Comparison of ENCODE assay signal across 9 cellular contexts in genomic region chr15:59686389-59686788, GRCh38. TPM values are rescaled to one million over a fixed set of nuclear protein-coding genes. Genes with fewer than 3 reads are reported as not detected.
DNase-seq lines count a peak whose midpoint lies in the region; ATAC-seq and TF ChIP-seq lines count a peak whose summit lies in the region.
"Had no signal": no experiment of that assay in that cellular context is flagged by ENCODE, and none has a peak within 500 bp of the region (broad histone marks: within the 10 kb centered on the region; RNA-seq: fewer than 3 reads in every experiment).

No MANE protein-coding gene starts in this region.

- POLR2A ChIA-PET in CD4-positive, alpha-beta memory T cell (lab: Charles Lee; ENCODE audit: partially characterized antibody) = no interaction called here
- POLR2A ChIA-PET in activated CD8-positive, alpha-beta T cell treated with anti-CD3 and anti-CD28 coated beads for 36 hours (lab: Charles Lee) = interaction anchor here (0.7 kb wide), 1 partner anchor 701 kb away, joined by 3 read pairs; no protein-coding TSS in a partner anchor

- H3K27me3 Mint-ChIP-seq in CD4-positive, alpha-beta memory T cell = no peaks in the 10 kb centered on the region
- no peaks in the 10 kb centered on the region for H3K27me3 Mint-ChIP-seq in activated CD8-positive, alpha-beta T cell treated with anti-CD3 and anti-CD28 coated beads for 36 hours

- TF ChIP-seq CTCF in activated CD8-positive, alpha-beta T cell treated with anti-CD3 and anti-CD28 coated beads for 36 hours (IDR thresholded peaks at IDR 0.05) = no peak

- DNase-seq in CD4-positive, alpha-beta memory T cell = no peak
- no peak for DNase-seq in activated CD8-positive, alpha-beta T cell treated with anti-CD3 and anti-CD28 coated beads for 36 hours
- DNase-seq in MG63 (no peak), HAP-1 (ENCODE audit: low spot score in 2 of 2) (no peak), ecto neural progenitor cell (ENCODE audit: low spot score) (no peak), SJCRH30 (no peak)
- DNase-seq: NCI-H82 had no signal

- H3K9me3 ChIP-seq in CD4-positive, alpha-beta memory T cell (ENCODE audit: control insufficient read depth in 1 of 2, low read length in 2 of 2) = no peaks in the 10 kb centered on the region
- H3K9me3 ChIP-seq in mononuclear cell (ENCODE audit: low read depth, low read length) (no peaks in the 10 kb centered on the region), MG63 (no peaks in the 10 kb centered on the region), HAP-1 (no peaks in the 10 kb centered on the region), SJCRH30 (replicated peaks) (no peaks in the 10 kb centered on the region)

- H3K4me3 ChIP-seq in CD4-positive, alpha-beta memory T cell (ENCODE audit: low read length in 2 of 2) = no peak overlapping the region
- H3K4me3 ChIP-seq in mononuclear cell (ENCODE audit: low read length) = peak overlapping the region; percentile 4
- H3K4me3 ChIP-seq in MG63 = no peak overlapping the region
- H3K4me3 ChIP-seq in HAP-1 = no peak overlapping the region
- no peak overlapping the region for H3K4me3 ChIP-seq in SJCRH30

- H3K4me3 Mint-ChIP-seq in CD4-positive, alpha-beta memory T cell = peak overlapping the region; percentile 31 to 76 (median 46)
- H3K4me3 Mint-ChIP-seq in activated CD8-positive, alpha-beta T cell treated with anti-CD3 and anti-CD28 coated beads for 36 hours = peak overlapping the region; percentile 46

- intact Hi-C loops in CD4-positive, alpha-beta memory T cell (cut with micrococcal nuclease) = loop anchor here (5.0 to 10.0 kb wide), 3 partner anchors 116 to 702 kb away; partner anchors contain the start of gene RNF111
- intact Hi-C loops in activated CD8-positive, alpha-beta T cell treated with anti-CD3 and anti-CD28 coated beads for 36 hours (cut with micrococcal nuclease) = no loop called here

- in situ Hi-C loops in HAP-1 (cut with MboI; ENCODE audit: low sequenced_read_pairs) = no loop called here

- no peaks in the 10 kb centered on the region for H3K9me3 Mint-ChIP-seq in CD4-positive, alpha-beta memory T cell
- H3K9me3 Mint-ChIP-seq in activated CD8-positive, alpha-beta T cell treated with anti-CD3 and anti-CD28 coated beads for 36 hours = no peaks in the 10 kb centered on the region

- peak; percentile 15 for ATAC-seq in GM21825 (IDR thresholded peaks at IDR 0.05; ENCODE audit: unreplicated experiment)
- ATAC-seq in activated CD8-positive, alpha-beta T cell treated with anti-CD3 and anti-CD28 coated beads for 36 hours = no peak

- peaks cover 57% of the 10 kb centered on the region for H3K4me1 ChIP-seq in CD4-positive, alpha-beta memory T cell (ENCODE audit: insufficient read depth, low read length)
- H3K4me1 ChIP-seq in mononuclear cell (ENCODE audit: insufficient read depth, low read length) = peaks cover 46% of the 10 kb centered on the region
- no peaks in the 10 kb centered on the region; the same call in none of the 2 replicates for H3K4me1 ChIP-seq in HAP-1
- H3K4me1 ChIP-seq in SJCRH30 = no peaks in the 10 kb centered on the region

- peak overlapping the region in 5 of 7 donors; percentile 22 to 89 (median 36) for H3K27ac Mint-ChIP-seq in CD4-positive, alpha-beta memory T cell
- H3K27ac Mint-ChIP-seq in activated CD8-positive, alpha-beta T cell treated with anti-CD3 and anti-CD28 coated beads for 36 hours = peak overlapping the region; percentile 51

- peaks cover 38 to 71% (median 50%) of the 10 kb centered on the region in 4 donors for H3K4me1 Mint-ChIP-seq in CD4-positive, alpha-beta memory T cell
- H3K4me1 Mint-ChIP-seq in activated CD8-positive, alpha-beta T cell treated with anti-CD3 and anti-CD28 coated beads for 36 hours (ENCODE audit: low read depth) = peaks cover 51% of the 10 kb centered on the region

- CTCF ChIA-PET in CD4-positive, alpha-beta memory T cell (lab: Charles Lee; ENCODE audit: partially characterized antibody) = interaction anchor here (0.8 kb wide), 1 partner anchor 38 kb away, joined by 3 read pairs; no protein-coding TSS in a partner anchor
- CTCF ChIA-PET in activated CD8-positive, alpha-beta T cell treated with anti-CD3 and anti-CD28 coated beads for 36 hours (lab: Charles Lee) = interaction anchor here (1.2 kb wide), 1 partner anchor 16 kb away, joined by 3 read pairs; no protein-coding TSS in a partner anchor

- peaks cover 7% of the 10 kb centered on the region for H3K36me3 ChIP-seq in CD4-positive, alpha-beta memory T cell (ENCODE audit: insufficient read depth, low read length)
- peaks cover 45% of the 10 kb centered on the region for H3K36me3 ChIP-seq in MG63
- H3K36me3 ChIP-seq in HAP-1 (replicated peaks) = peaks cover 16% of the 10 kb centered on the region
- H3K36me3 ChIP-seq in SJCRH30 = peaks cover 31% of the 10 kb centered on the region

- H3K36me3 Mint-ChIP-seq in CD4-positive, alpha-beta memory T cell = peaks cover 24 to 43% of the 10 kb centered on the region in 2 donors
- peaks cover 28% of the 10 kb centered on the region for H3K36me3 Mint-ChIP-seq in activated CD8-positive, alpha-beta T cell treated with anti-CD3 and anti-CD28 coated beads for 36 hours (ENCODE audit: low read depth)

- no peaks in the 10 kb centered on the region for H3K27me3 ChIP-seq in CD4-positive, alpha-beta memory T cell (ENCODE audit: insufficient read depth, low read length)
- H3K27me3 ChIP-seq in mononuclear cell (ENCODE audit: insufficient read depth, low read length) (no peaks in the 10 kb centered on the region), MG63 (no peaks in the 10 kb centered on the region), HAP-1 (ENCODE audit: low read depth) (no peaks in the 10 kb centered on the region), SJCRH30 (no peaks in the 10 kb centered on the region)

- no peak overlapping the region for H3K27ac ChIP-seq in CD4-positive, alpha-beta memory T cell (ENCODE audit: low read depth, low read length)
- H3K27ac ChIP-seq in SJCRH30 = no peak overlapping the region

RNA-seq across cellular contexts. Expression of gene BNIP2, which starts 2.7 kb away (rescaled TPM):
- 10 to 100 TPM; 86.9 to 87.9 TPM for total RNA-seq in CD4-positive, alpha-beta memory T cell
- 100 to 1,000 TPM; 105 to 138 TPM for polyA plus RNA-seq in CD4-positive, alpha-beta memory T cell
- 10 to 100 TPM; 52.2 to 53.2 TPM for total RNA-seq in activated CD8-positive, alpha-beta T cell treated with anti-CD3 and anti-CD28 coated beads for 36 hours
- 290 TPM for total RNA-seq in mononuclear cell
- total RNA-seq in MG63 (2014; rRNA removed; shearing (Covaris generic); ENCODE audit: low replicate concordance) = 125 and 259 TPM in 2 replicates
- 79.8 and 87.0 TPM in 2 replicates for total RNA-seq in SJCRH30 (2014; rRNA removed; shearing (Covaris generic))

RNA-seq across cellular contexts. Expression of gene GTF2A2, which starts 29.1 kb away (rescaled TPM):
- 10 to 100 TPM; 58.5 to 64.6 TPM for total RNA-seq in CD4-positive, alpha-beta memory T cell
- polyA plus RNA-seq in CD4-positive, alpha-beta memory T cell = 100 to 1,000 TPM; 118 to 127 TPM
- total RNA-seq in activated CD8-positive, alpha-beta T cell treated with anti-CD3 and anti-CD28 coated beads for 36 hours = 100 to 1,000 TPM; 167 to 173 TPM
- 31.2 TPM for total RNA-seq in mononuclear cell
- 55.3 and 149 TPM in 2 replicates for total RNA-seq in MG63 (2014; rRNA removed; shearing (Covaris generic); ENCODE audit: low replicate concordance)
- total RNA-seq in SJCRH30 (2014; rRNA removed; shearing (Covaris generic)) = 129 and 145 TPM in 2 replicates
